Comparison of ENCODE assay signal across 7 cellular contexts in the genomic region with DNA sequence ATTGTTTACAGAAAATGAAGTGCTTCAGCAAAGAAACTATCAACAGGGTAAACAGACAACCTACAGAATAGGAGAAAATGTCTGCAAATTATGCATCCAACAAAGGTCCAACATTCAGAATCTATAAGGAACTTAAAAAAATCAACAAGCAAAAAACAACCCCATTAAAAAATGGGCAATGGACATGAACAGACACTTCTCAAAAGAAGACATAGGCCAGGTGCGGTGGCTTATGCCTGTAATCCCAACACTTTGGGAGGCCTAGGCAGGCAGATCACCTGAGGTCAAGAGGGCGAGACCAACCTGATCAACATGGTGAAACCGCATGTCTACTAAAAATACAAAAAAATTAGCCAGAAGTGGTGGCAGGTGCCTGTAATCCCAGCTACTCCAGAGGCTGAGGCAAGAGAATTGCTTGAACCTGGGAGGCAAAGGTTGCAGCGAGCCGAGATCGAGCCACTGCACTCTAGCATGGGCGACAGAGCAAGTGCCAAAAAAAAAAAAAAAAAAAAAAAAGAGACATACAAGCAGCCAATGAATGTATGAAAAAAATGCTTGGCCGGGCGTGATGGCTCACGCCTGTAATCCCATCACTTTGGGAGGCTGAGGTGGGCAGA. TPM values are rescaled to one million over a fixed set of nuclear protein-coding genes. Genes with fewer than 3 reads are reported as not detected.
DNase-seq lines count a peak whose midpoint lies in the region; ATAC-seq and TF ChIP-seq lines count a peak whose summit lies in the region.
"Not testable (repeated sequence)": the region's sequence is repeated elsewhere in the genome, so short reads cannot be mapped to it uniquely, and the experiment has no call there.

No MANE protein-coding gene starts in this region.

- H3K4me1 Mint-ChIP-seq in CD8-positive, alpha-beta memory T cell: peaks cover 19 to 23% (median 19%) of the 10 kb centered on the region in 3 donors
- peaks cover 25% of the 10 kb centered on the region for H3K4me1 Mint-ChIP-seq in T-helper 17 cell
- peaks cover 19% of the 10 kb centered on the region for H3K4me1 Mint-ChIP-seq in activated naive CD8-positive, alpha-beta T cell (ENCODE audit: low read depth)
- peaks cover 17 to 34% (median 21%) of the 10 kb centered on the region in 4 donors for H3K4me1 Mint-ChIP-seq in naive thymus-derived CD8-positive, alpha-beta T cell

- POLR2A ChIA-PET in CD8-positive, alpha-beta memory T cell (lab: Charles Lee): interaction anchor here (0.9 to 4.3 kb wide), 2 partner anchors 58 to 554 kb away, joined by 3 to 61 read pairs; partner anchors contain the start of gene STAG1
- POLR2A ChIA-PET in naive thymus-derived CD8-positive, alpha-beta T cell (lab: Charles Lee): interaction anchor here (0.6 to 6.2 kb wide), 5 partner anchors 10 to 663 kb away, joined by 4 to 118 read pairs (median 50); partner anchors contain the start of genes NCK1, PCCB and STAG1

- H3K9me3 Mint-ChIP-seq in CD8-positive, alpha-beta memory T cell; activated naive CD8-positive, alpha-beta T cell (ENCODE audit: low read depth); naive thymus-derived CD8-positive, alpha-beta T cell: not testable (repeated sequence)

- CTCF ChIA-PET in CD8-positive, alpha-beta memory T cell (lab: Charles Lee): interaction anchor here (2.2 kb wide), 1 partner anchor 193 kb away, joined by 6 read pairs; no protein-coding TSS in a partner anchor

- not testable (repeated sequence) for H3K36me3 ChIP-seq in CD8-positive, alpha-beta memory T cell (ENCODE audit: insufficient read depth, low read length); KMS-11 (ENCODE audit: insufficient read depth); heart right ventricle; skeletal muscle tissue (ENCODE audit: control insufficient read depth in 3 of 3, insufficient read depth in 3 of 3, low read length in 3 of 3)

- H4K20me1 ChIP-seq in KMS-11 (ENCODE audit: insufficient read depth): peaks cover 13% of the 10 kb centered on the region

- H3K27ac Mint-ChIP-seq in CD8-positive, alpha-beta memory T cell: peak overlapping the region in 5 of 8 donors; percentile 33 to 100 (median 98)
- peak overlapping the region; percentile 99 for H3K27ac Mint-ChIP-seq in T-helper 17 cell
- peak overlapping the region; percentile 97 for H3K27ac Mint-ChIP-seq in activated naive CD8-positive, alpha-beta T cell
- H3K27ac Mint-ChIP-seq in naive thymus-derived CD8-positive, alpha-beta T cell: peak overlapping the region in 8 of 10 donors; percentile 25 to 100 (median 98)

- not testable (repeated sequence) for H3K9ac ChIP-seq in KMS-11; skeletal muscle tissue (ENCODE audit: low read depth in 1 of 3, low read length in 3 of 3)

- not testable (repeated sequence) for H3K27me3 ChIP-seq in CD8-positive, alpha-beta memory T cell (ENCODE audit: insufficient read depth, low read length, poor library complexity, severe bottlenecking); KMS-11 (ENCODE audit: insufficient read depth, low read depth); heart right ventricle; skeletal muscle tissue (ENCODE audit: control insufficient read depth in 3 of 3, insufficient read depth in 3 of 3, low read length in 3 of 3)

- peaks cover 3 to 13% of the 10 kb centered on the region in 2 donors for H3K27me3 Mint-ChIP-seq in CD8-positive, alpha-beta memory T cell
- not testable (repeated sequence) for H3K27me3 Mint-ChIP-seq in T-helper 17 cell; activated naive CD8-positive, alpha-beta T cell; naive thymus-derived CD8-positive, alpha-beta T cell

- H3K27ac ChIP-seq in CD8-positive, alpha-beta memory T cell (ENCODE audit: low read depth, low read length): not testable (repeated sequence)
- H3K27ac ChIP-seq in KMS-11: peak overlapping the region; percentile 100; the same call in 1 of the 2 replicates
- peak overlapping the region in 7 of 10 donors; percentile 98 to 100 (median 100) for H3K27ac ChIP-seq in heart right ventricle
- peak overlapping the region; percentile 99 for H3K27ac ChIP-seq in skeletal muscle tissue (ENCODE audit: low read depth, low read length)

- not testable (repeated sequence) for H3K9me3 ChIP-seq in CD8-positive, alpha-beta memory T cell (ENCODE audit: low read length); T-helper 17 cell (ENCODE audit: control insufficient read depth, low read length, poor library complexity, severe bottlenecking); heart right ventricle; skeletal muscle tissue (ENCODE audit: control insufficient read depth in 3 of 3, low read length in 3 of 3)

- H3K79me2 ChIP-seq in KMS-11 (ENCODE audit: insufficient read depth, low read depth): peaks cover 20% of the 10 kb centered on the region

- H3K4me1 ChIP-seq in CD8-positive, alpha-beta memory T cell (ENCODE audit: insufficient read depth, low read length): peaks cover 12% of the 10 kb centered on the region
- H3K4me1 ChIP-seq in KMS-11 (ENCODE audit: low read depth, poor library complexity, severe bottlenecking) (peaks cover 10% of the 10 kb centered on the region), heart right ventricle (peaks cover 3 to 20% (median 14%) of the 10 kb centered on the region in 9 donors), skeletal muscle tissue (ENCODE audit: control insufficient read depth in 3 of 3, insufficient read depth in 3 of 3, low read length in 3 of 3) (peaks cover 5 to 14% (median 12%) of the 10 kb centered on the region in 3 donors)

- not testable (repeated sequence) for ATAC-seq in T-helper 17 cell; heart right ventricle; naive thymus-derived CD8-positive, alpha-beta T cell

- peak overlapping the region; percentile 80; the same call in 1 of the 2 replicates for H3K4me2 ChIP-seq in KMS-11

- H3K4me3 ChIP-seq in CD8-positive, alpha-beta memory T cell (ENCODE audit: low read length); KMS-11 (IDR thresholded peaks at IDR 0.05; ENCODE audit: insufficient read depth, low read depth, low read length); heart right ventricle; skeletal muscle tissue (ENCODE audit: low read length in 3 of 3): not testable (repeated sequence)

- TF ChIP-seq CTCF in KMS-11 (conservative IDR thresholded peaks at IDR 0.05; ENCODE audit: low read depth, low read length); heart right ventricle (IDR thresholded peaks at IDR 0.05): not testable (repeated sequence)

- not testable (repeated sequence) for DNase-seq in CD8-positive, alpha-beta memory T cell; T-helper 17 cell; heart right ventricle; naive thymus-derived CD8-positive, alpha-beta T cell

- peak overlapping the region; percentile 91; the same call in 1 of the 2 replicates for H2AFZ ChIP-seq in KMS-11 (ENCODE audit: low read depth)

- peaks cover 0 to 31% (median 5%) of the 10 kb centered on the region in 3 donors for H3K36me3 Mint-ChIP-seq in CD8-positive, alpha-beta memory T cell
- peaks cover 13% of the 10 kb centered on the region for H3K36me3 Mint-ChIP-seq in T-helper 17 cell (ENCODE audit: low read depth)
- H3K36me3 Mint-ChIP-seq in activated naive CD8-positive, alpha-beta T cell: not testable (repeated sequence)
- peaks cover 9 to 12% (median 11%) of the 10 kb centered on the region in 3 donors for H3K36me3 Mint-ChIP-seq in naive thymus-derived CD8-positive, alpha-beta T cell

- intact Hi-C loops in heart right ventricle (cut with DNase I): loop anchor here in 6 of 10 donors (5.0 to 10.0 kb wide), 6 partner anchors 49 to 554 kb away; partner anchors contain the start of genes STAG1 (in 2 of the 6) and PPP2R3A (in 1 of the 6)

- peak overlapping the region in 1 of 7 donors; percentile 98 for H3K4me3 Mint-ChIP-seq in CD8-positive, alpha-beta memory T cell
- not testable (repeated sequence) for H3K4me3 Mint-ChIP-seq in T-helper 17 cell; activated naive CD8-positive, alpha-beta T cell
- peak overlapping the region in 3 of 10 donors; percentile 15 to 100 (median 99) for H3K4me3 Mint-ChIP-seq in naive thymus-derived CD8-positive, alpha-beta T cell

- WGBS in heart right ventricle, 2 donors: 98 to 99% methylated on average over 10 of the region's 10 CpGs

RNA-seq across cellular contexts. Expression of gene MSL2, which starts 2.4 kb away (rescaled TPM):
- total RNA-seq in CD8-positive, alpha-beta memory T cell: 10 to 100 TPM; 46.2 to 53.4 TPM
- 33.6 TPM for polyA plus RNA-seq in CD8-positive, alpha-beta memory T cell
- total RNA-seq in T-helper 17 cell: 100 to 1,000 TPM in 1 of 2 donors, 10 to 100 TPM in 1; 95.6 to 135 TPM
- 10 to 100 TPM; 16.5 to 25.2 (median 20.9) TPM for total RNA-seq in heart right ventricle
- polyA plus RNA-seq in heart right ventricle: 1 to 10 TPM; 3.8 TPM
- total RNA-seq in naive thymus-derived CD8-positive, alpha-beta T cell: 100 to 1,000 TPM in 1 of 2 experiments, 10 to 100 TPM in 1; 96.6 to 100 TPM
- 10 to 100 TPM; 28.7 to 41.1 (median 38.9) TPM for polyA plus RNA-seq in naive thymus-derived CD8-positive, alpha-beta T cell
- 16.2 TPM for total RNA-seq in skeletal muscle tissue

RNA-seq across cellular contexts. Expression of gene PCCB, which starts 51.6 kb away (rescaled TPM):
- 10 to 100 TPM; 40.6 to 41.7 TPM for total RNA-seq in CD8-positive, alpha-beta memory T cell
- polyA plus RNA-seq in CD8-positive, alpha-beta memory T cell: 33.0 TPM
- total RNA-seq in T-helper 17 cell (10 to 100 TPM; 13.0 to 13.3 TPM), heart right ventricle (100 to 1,000 TPM in 7 of 10 donors, 10 to 100 TPM in 3; 78.6 to 163 (median 132) TPM), skeletal muscle tissue (34.4 TPM)
- polyA plus RNA-seq in heart right ventricle: 10 to 100 TPM; 17.2 to 42.3 TPM
- 10 to 100 TPM; 14.7 to 18.5 TPM for total RNA-seq in naive thymus-derived CD8-positive, alpha-beta T cell
- 10 to 100 TPM; 30.2 to 42.5 (median 39.1) TPM for polyA plus RNA-seq in naive thymus-derived CD8-positive, alpha-beta T cell
